20 cellular contexts compared by ENCODE assay signal in genomic region chr12:2341051-2341751, GRCh38.
A peak's percentile ranks its signal among the peaks of the same experiment; 100 is the strongest.
DNase-seq lines count a peak whose midpoint lies in the region; ATAC-seq and TF ChIP-seq lines count a peak whose summit lies in the region.
"Had no signal": no experiment of that assay in that cellular context is flagged by ENCODE, and none has a peak within 500 bp of the region (broad histone marks: within the 10 kb centered on the region; RNA-seq: fewer than 3 reads in every experiment).

No MANE protein-coding gene starts in this region.

- peaks cover 25% of the 10 kb centered on the region for H3K4me1 Mint-ChIP-seq in neural progenitor cell

- H4K20me1 ChIP-seq in neural progenitor cell (ENCODE audit: low read depth) = no peaks in the 10 kb centered on the region

- H3K27me3 ChIP-seq in neural progenitor cell (no peaks in the 10 kb centered on the region), thoracic aorta (replicated peaks; ENCODE audit: insufficient read depth) (no peaks in the 10 kb centered on the region)
- H3K27me3 ChIP-seq: adrenal gland, MG63, ovary had no signal

- H3K27ac ChIP-seq in coronary artery = peak overlapping the region; percentile 56 to 65
- H3K27ac ChIP-seq in neural progenitor cell = no peak overlapping the region
- H3K27ac ChIP-seq in thoracic aorta = peak overlapping the region; percentile 49 to 54
- H3K27ac ChIP-seq: ovary had no signal

- H3F3A ChIP-seq in neural progenitor cell (ENCODE audit: low read depth) = no peaks in the 10 kb centered on the region

- H3K4me3 Mint-ChIP-seq in neural progenitor cell = no peak overlapping the region
- H3K4me3 Mint-ChIP-seq: activated CD8-positive, alpha-beta T cell treated with anti-CD3 and anti-CD28 coated beads for 36 hours; activated T-helper 1 cell treated with anti-CD3 and anti-CD28 coated beads, Interleukin-12 subunit alpha, Interleukin-12 subunit beta, Interleukin-2, Interleukin-4 antibody, amounts not matched to agents 30 ng/mL and 10 ng/mL and 1 ng/mL, durations not matched to agents 14 hours and 24 hours and 36 hours had no signal

- TF ChIP-seq CTCF in coronary artery (IDR thresholded peaks at IDR 0.05) (no peak), neural progenitor cell (IDR thresholded peaks at IDR 0.05) (no peak), thoracic aorta (IDR thresholded peaks at IDR 0.05) (no peak)

- H3K4me3 ChIP-seq in coronary artery (no peak overlapping the region), neural progenitor cell (no peak overlapping the region), thoracic aorta (no peak overlapping the region)
- H3K4me3 ChIP-seq: adrenal gland, MG63, ovary had no signal

- H3K9me3 ChIP-seq in neural progenitor cell (ENCODE audit: low read depth) (no peaks in the 10 kb centered on the region), thoracic aorta (no peaks in the 10 kb centered on the region)
- H3K9me3 ChIP-seq: adrenal gland, MG63, ovary had no signal

- H2AFZ ChIP-seq in neural progenitor cell (replicated peaks) = no peak overlapping the region

- H3K4me1 ChIP-seq in neural progenitor cell = no peaks in the 10 kb centered on the region
- H3K4me1 ChIP-seq in thoracic aorta (ENCODE audit: control insufficient read depth in 1 of 2, low read depth in 2 of 2) = peaks cover 63 to 99% of the 10 kb centered on the region in 2 donors

- H3K36me3 Mint-ChIP-seq in neural progenitor cell = no peaks in the 10 kb centered on the region

- H3K36me3 ChIP-seq in neural progenitor cell (no peaks in the 10 kb centered on the region), thoracic aorta (no peaks in the 10 kb centered on the region)
- H3K36me3 ChIP-seq: adrenal gland, MG63, ovary had no signal

- H3K4me2 ChIP-seq in neural progenitor cell = no peak overlapping the region

- DNase-seq in LHCN-M2 (ENCODE audit: low read depth) (peak; percentile 65), coronary artery (ENCODE audit: low spot score) (no peak), neural progenitor cell (ENCODE audit: low spot score) (no peak), thoracic aorta (ENCODE audit: low spot score) (no peak), NCI-H510A (lab: John Stamatoyannopoulos, UW) (no peak), kidney tubule cell (ENCODE audit: low spot score) (no peak), NCI-H446 (lab: John Stamatoyannopoulos, UW) (no peak)
- DNase-seq: activated CD8-positive, alpha-beta T cell treated with anti-CD3 and anti-CD28 coated beads for 36 hours; adrenal gland; C1 segment of cervical spinal cord; DND-41; glutamatergic neuron; mesendoderm; NCI-H2107; NCI-H774; ovary; stimulated activated CD4-positive, alpha-beta T cell treated with anti-CD3 and anti-CD28 coated beads, Interleukin-12 subunit alpha, Interleukin-12 subunit beta, amount 100 ng/mL, for 4 hours had no signal

- ATAC-seq in thoracic aorta (ENCODE audit: insufficient number of reproducible peaks, low FRiP score, low read depth) (no peak), GM19467 (IDR thresholded peaks at IDR 0.05; ENCODE audit: unreplicated experiment) (no peak)
- ATAC-seq: activated CD8-positive, alpha-beta T cell treated with anti-CD3 and anti-CD28 coated beads for 36 hours had no signal

- H3K27me3 Mint-ChIP-seq in neural progenitor cell (ENCODE audit: insufficient read depth, low read depth) = peaks cover 4% of the 10 kb centered on the region
- H3K27me3 Mint-ChIP-seq: activated CD8-positive, alpha-beta T cell treated with anti-CD3 and anti-CD28 coated beads for 36 hours had no signal

- H3K27ac Mint-ChIP-seq in neural progenitor cell = peak overlapping the region; percentile 30
- H3K27ac Mint-ChIP-seq: activated CD8-positive, alpha-beta T cell treated with anti-CD3 and anti-CD28 coated beads for 36 hours; activated T-helper 1 cell treated with anti-CD3 and anti-CD28 coated beads, Interleukin-12 subunit alpha, Interleukin-12 subunit beta, Interleukin-2, Interleukin-4 antibody, amounts not matched to agents 30 ng/mL and 10 ng/mL and 1 ng/mL, durations not matched to agents 14 hours and 24 hours and 36 hours had no signal

- H3K79me2 ChIP-seq in neural progenitor cell (ENCODE audit: low read depth) = no peaks in the 10 kb centered on the region

- H3K9ac ChIP-seq in neural progenitor cell = no peak overlapping the region

- H3K9me3 Mint-ChIP-seq in neural progenitor cell = no peaks in the 10 kb centered on the region
- H3K9me3 Mint-ChIP-seq: activated CD8-positive, alpha-beta T cell treated with anti-CD3 and anti-CD28 coated beads for 36 hours; activated T-helper 1 cell treated with anti-CD3 and anti-CD28 coated beads, Interleukin-12 subunit alpha, Interleukin-12 subunit beta, Interleukin-2, Interleukin-4 antibody, amounts not matched to agents 30 ng/mL and 10 ng/mL and 1 ng/mL, durations not matched to agents 14 hours and 24 hours and 36 hours had no signal
